ENCODE assay signal across 8 cellular contexts in the genomic region with DNA sequence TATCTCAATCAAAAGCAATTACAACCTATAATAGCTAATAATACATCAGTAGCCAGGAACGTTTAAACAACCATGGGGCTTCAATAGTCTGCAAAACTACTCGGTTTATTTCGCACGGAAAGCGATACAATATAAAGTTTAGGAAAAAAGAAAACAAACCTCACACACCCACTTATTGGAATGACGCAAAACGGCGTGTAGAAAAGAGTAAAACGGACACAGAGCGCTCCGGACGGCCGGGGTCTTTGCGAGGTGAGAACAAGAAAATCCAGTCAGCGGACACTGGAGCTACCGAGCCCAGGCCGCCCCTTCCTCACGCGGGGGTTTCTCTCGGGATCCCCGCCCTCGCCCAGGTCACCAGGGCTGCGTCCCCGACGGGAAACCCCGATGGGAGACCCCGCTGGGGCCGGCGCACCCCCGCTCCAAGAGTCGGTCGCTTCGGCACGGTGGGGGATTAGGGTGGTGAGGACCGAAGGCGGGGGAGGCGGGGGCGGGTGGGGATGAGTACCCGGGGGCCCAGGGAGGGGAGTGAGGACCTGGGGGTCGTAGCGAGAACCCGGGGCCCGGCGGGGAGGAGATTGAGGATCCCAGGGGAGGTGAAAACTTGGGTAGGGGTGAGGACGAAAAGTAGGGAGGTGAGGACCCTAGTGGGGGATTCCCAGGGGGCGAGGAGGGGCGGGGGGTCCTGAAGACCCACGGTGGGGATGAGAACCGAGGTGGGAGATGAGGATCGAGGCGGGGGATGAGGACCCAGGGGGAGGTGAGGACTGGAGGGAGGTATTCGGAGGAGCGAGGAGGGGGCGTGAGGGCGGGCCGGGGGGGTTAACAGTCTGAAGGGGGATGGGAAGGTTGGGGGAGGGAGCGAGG. TPM values are rescaled to one million over a fixed set of nuclear protein-coding genes. Genes with fewer than 3 reads are reported as not detected.
DNase-seq lines count a peak whose midpoint lies in the region; ATAC-seq lines count a peak whose summit lies in the region.

No MANE protein-coding gene starts in this region.

- peak overlapping the region; percentile 94 to 98 for H3K27ac Mint-ChIP-seq in activated naive CD4-positive, alpha-beta T cell treated with anti-CD3 and anti-CD28 coated beads, Interleukin-2, amount 50 U/mL, for 72 hours

- ATAC-seq in activated naive CD4-positive, alpha-beta T cell treated with anti-CD3 and anti-CD28 coated beads, Interleukin-2, amount 50 U/mL, for 72 hours = no peak

- DNase-seq in NCI-H82 (lab: John Stamatoyannopoulos, UW) = peak; percentile 54
- no peak for DNase-seq in NCI-H82 treated with DMSO at 0.1 percent for 48 hours (lab: John Stamatoyannopoulos, UW; ENCODE audit: unreplicated experiment)
- no peak for DNase-seq in activated naive CD4-positive, alpha-beta T cell treated with anti-CD3 and anti-CD28 coated beads, Interleukin-2, amount 50 U/mL, for 72 hours (ENCODE audit: low spot score in 2 of 2)
- peak; percentile 49 for DNase-seq in iPS-NIHi11 (ENCODE audit: low spot score)
- DNase-seq in substantia nigra (lab: John Stamatoyannopoulos, UW) = peak in 1 of 49 donors; percentile 46
- no peak for DNase-seq in inferior parietal cortex (ENCODE audit: extremely low spot score)
- no peak for DNase-seq in 8988T
- no peak for DNase-seq in stimulated activated CD4-positive, alpha-beta T cell treated with anti-CD3 and anti-CD28 coated beads, Interleukin-4, amount 100 ng/mL, for 1 hour

- peak overlapping the region; percentile 96 for H3K27ac ChIP-seq in substantia nigra (ENCODE audit: low read depth, low read length, poor library complexity, severe bottlenecking)

- no peaks in the 10 kb centered on the region for H3K9me3 Mint-ChIP-seq in activated naive CD4-positive, alpha-beta T cell treated with anti-CD3 and anti-CD28 coated beads, Interleukin-2, amount 50 U/mL, for 72 hours

- H3K36me3 Mint-ChIP-seq in activated naive CD4-positive, alpha-beta T cell treated with anti-CD3 and anti-CD28 coated beads, Interleukin-2, amount 50 U/mL, for 72 hours = peaks cover 15 to 25% of the 10 kb centered on the region in 2 donors

RNA-seq across cellular contexts. Expression of a gene that starts 0.7 kb away (rescaled TPM):
- total RNA-seq in activated naive CD4-positive, alpha-beta T cell treated with anti-CD3 and anti-CD28 coated beads, Interleukin-2, amount 50 U/mL, for 72 hours = 10 to 100 TPM; 44.8 to 53.8 TPM

RNA-seq across cellular contexts. Expression of a gene that starts 51.1 kb away (rescaled TPM):
- under 1 TPM in 1 of 2 donors, not detected in 1; 0.99 TPM for total RNA-seq in activated naive CD4-positive, alpha-beta T cell treated with anti-CD3 and anti-CD28 coated beads, Interleukin-2, amount 50 U/mL, for 72 hours

Comparison
In these comparisons a context has a peak if more than half of its experiments do, and no peak if none do; other contexts are left out.
1. DNase-seq: peak in NCI-H82 (single experiment) and iPS-NIHi11 (single experiment); none in NCI-H82 treated with DMSO at 0.1 percent for 48 hours (single experiment), activated naive CD4-positive, alpha-beta T cell treated with anti-CD3 and anti-CD28 coated beads, Interleukin-2, amount 50 U/mL, for 72 hours (0 of 2), inferior parietal cortex (single experiment), 8988T (single experiment) and stimulated activated CD4-positive, alpha-beta T cell treated with anti-CD3 and anti-CD28 coated beads, Interleukin-4, amount 100 ng/mL, for 1 hour (single experiment).